Comparison of ENCODE assay signal across 28 cellular contexts in genomic region chr3:48536116-48536515, GRCh38. TPM values are rescaled to one million over a fixed set of nuclear protein-coding genes. Genes with fewer than 3 reads are reported as not detected.
"Had no signal": no experiment of that assay in that cellular context is flagged by ENCODE, and none has a peak within 500 bp of the region (broad histone marks: within the 10 kb centered on the region; RNA-seq: fewer than 3 reads in every experiment).

No MANE protein-coding gene starts in this region.

- H3K4me1 ChIP-seq: gastroesophageal sphincter, pancreas, prostate gland, tibial nerve had no signal

- H3K27ac Mint-ChIP-seq: activated CD4-positive, alpha-beta memory T cell treated with anti-CD3 and anti-CD28 coated beads for 36 hours; activated CD4-positive, alpha-beta T cell treated with anti-CD3 and anti-CD28 coated beads, Interleukin-2, amount 10 ng/mL, durations not matched to agents 24 days and 14 days; activated naive CD4-positive, alpha-beta T cell treated with anti-CD3 and anti-CD28 coated beads, Interleukin-2, amount 50 U/mL, for 24 hours; activated naive CD8-positive, alpha-beta T cell treated with anti-CD3 and anti-CD28 coated beads, Interleukin-2, amount 50 U/mL, for 24 hours; activated T-cell treated with anti-CD3 and anti-CD28 coated beads, Interleukin-2, amount 50 U/mL, for 24 hours had no signal

- H3K36me3 ChIP-seq: prostate gland had no signal

- H3K27ac ChIP-seq: gastroesophageal sphincter, hepatocyte, pancreas, prostate gland, tibial nerve had no signal

- H3K36me3 Mint-ChIP-seq: activated naive CD4-positive, alpha-beta T cell treated with anti-CD3 and anti-CD28 coated beads, Interleukin-2, amount 50 U/mL, for 24 hours had no signal

- H3K4me3 Mint-ChIP-seq: activated CD4-positive, alpha-beta memory T cell treated with anti-CD3 and anti-CD28 coated beads for 36 hours; activated CD4-positive, alpha-beta T cell treated with anti-CD3 and anti-CD28 coated beads, Interleukin-2, amount 10 ng/mL, durations not matched to agents 24 days and 14 days; activated naive CD4-positive, alpha-beta T cell treated with anti-CD3 and anti-CD28 coated beads, Interleukin-2, amount 50 U/mL, for 24 hours; activated naive CD8-positive, alpha-beta T cell treated with anti-CD3 and anti-CD28 coated beads, Interleukin-2, amount 50 U/mL, for 24 hours; activated T-cell treated with anti-CD3 and anti-CD28 coated beads, Interleukin-2, amount 50 U/mL, for 24 hours; nephron progenitor cell had no signal

- H3K9me3 Mint-ChIP-seq: activated CD4-positive, alpha-beta memory T cell treated with anti-CD3 and anti-CD28 coated beads for 36 hours; activated CD4-positive, alpha-beta T cell treated with anti-CD3 and anti-CD28 coated beads, Interleukin-2, amount 10 ng/mL, durations not matched to agents 24 days and 14 days; activated naive CD4-positive, alpha-beta T cell treated with anti-CD3 and anti-CD28 coated beads, Interleukin-2, amount 50 U/mL, for 24 hours; activated naive CD8-positive, alpha-beta T cell treated with anti-CD3 and anti-CD28 coated beads, Interleukin-2, amount 50 U/mL, for 24 hours; activated T-cell treated with anti-CD3 and anti-CD28 coated beads, Interleukin-2, amount 50 U/mL, for 24 hours; nephron progenitor cell had no signal

- H3K27me3 ChIP-seq: gastroesophageal sphincter, hepatocyte, pancreas, tibial nerve had no signal

- H3K4me3 ChIP-seq: gastroesophageal sphincter, hepatocyte, mucosa of descending colon, pancreas, prostate gland, smooth muscle cell, tibial nerve had no signal

- H3K9me3 ChIP-seq: gastroesophageal sphincter, mucosa of descending colon, pancreas, prostate gland, tibial nerve had no signal

- DNase-seq: activated CD4-positive, alpha-beta memory T cell treated with anti-CD3 and anti-CD28 coated beads for 36 hours; activated CD4-positive, alpha-beta T cell treated with anti-CD3 and anti-CD28 coated beads, Interleukin-2, amount 10 ng/mL, durations not matched to agents 24 days and 14 days; activated CD4-positive, CD25-positive, alpha-beta regulatory T cell treated with anti-CD3 and anti-CD28 coated beads, Interleukin-2, amount 50 U/mL, for 72 hours; activated CD8-positive, alpha-beta memory T cell treated with anti-CD3 and anti-CD28 coated beads, Interleukin-2, amount 50 U/mL, for 48 hours; activated gamma-delta T cell; activated naive CD8-positive, alpha-beta T cell treated with anti-CD3 and anti-CD28 coated beads, Interleukin-2, amount 50 U/mL, for 24 hours; activated T-cell treated with anti-CD3 and anti-CD28 coated beads, Interleukin-2, amount 50 U/mL, for 24 hours; amygdala; caudate nucleus; left cardiac atrium; left ventricle myocardium superior; mucosa of descending colon; nephron progenitor cell; nucleus accumbens; pancreas; retina; stimulated activated naive CD4-positive, alpha-beta T cell treated with Interleukin-2 at 50 U/mL for 16 hours; T-helper 2 cell had no signal

- H3K27me3 Mint-ChIP-seq: activated CD4-positive, alpha-beta memory T cell treated with anti-CD3 and anti-CD28 coated beads for 36 hours; activated CD4-positive, alpha-beta T cell treated with anti-CD3 and anti-CD28 coated beads, Interleukin-2, amount 10 ng/mL, durations not matched to agents 24 days and 14 days; activated naive CD4-positive, alpha-beta T cell treated with anti-CD3 and anti-CD28 coated beads, Interleukin-2, amount 50 U/mL, for 24 hours; activated naive CD8-positive, alpha-beta T cell treated with anti-CD3 and anti-CD28 coated beads, Interleukin-2, amount 50 U/mL, for 24 hours; activated T-cell treated with anti-CD3 and anti-CD28 coated beads, Interleukin-2, amount 50 U/mL, for 24 hours had no signal

- H3K4me1 Mint-ChIP-seq: activated naive CD8-positive, alpha-beta T cell treated with anti-CD3 and anti-CD28 coated beads, Interleukin-2, amount 50 U/mL, for 24 hours; nephron progenitor cell had no signal

RNA-seq across cellular contexts. Expression of gene UCN2, which starts 27.5 kb away (rescaled TPM):
- total RNA-seq: activated CD4-positive, alpha-beta memory T cell treated with anti-CD3 and anti-CD28 coated beads for 36 hours; activated CD4-positive, alpha-beta T cell treated with anti-CD3 and anti-CD28 coated beads, Interleukin-2, amount 10 ng/mL, durations not matched to agents 24 days and 14 days; activated CD8-positive, alpha-beta memory T cell treated with anti-CD3 and anti-CD28 coated beads for 36 hours; left cardiac atrium; lung microvascular endothelial cell; mesenteric fat pad; pancreas; temporal lobe had no signal
